12 cellular contexts compared by ENCODE assay signal in the genomic region with DNA sequence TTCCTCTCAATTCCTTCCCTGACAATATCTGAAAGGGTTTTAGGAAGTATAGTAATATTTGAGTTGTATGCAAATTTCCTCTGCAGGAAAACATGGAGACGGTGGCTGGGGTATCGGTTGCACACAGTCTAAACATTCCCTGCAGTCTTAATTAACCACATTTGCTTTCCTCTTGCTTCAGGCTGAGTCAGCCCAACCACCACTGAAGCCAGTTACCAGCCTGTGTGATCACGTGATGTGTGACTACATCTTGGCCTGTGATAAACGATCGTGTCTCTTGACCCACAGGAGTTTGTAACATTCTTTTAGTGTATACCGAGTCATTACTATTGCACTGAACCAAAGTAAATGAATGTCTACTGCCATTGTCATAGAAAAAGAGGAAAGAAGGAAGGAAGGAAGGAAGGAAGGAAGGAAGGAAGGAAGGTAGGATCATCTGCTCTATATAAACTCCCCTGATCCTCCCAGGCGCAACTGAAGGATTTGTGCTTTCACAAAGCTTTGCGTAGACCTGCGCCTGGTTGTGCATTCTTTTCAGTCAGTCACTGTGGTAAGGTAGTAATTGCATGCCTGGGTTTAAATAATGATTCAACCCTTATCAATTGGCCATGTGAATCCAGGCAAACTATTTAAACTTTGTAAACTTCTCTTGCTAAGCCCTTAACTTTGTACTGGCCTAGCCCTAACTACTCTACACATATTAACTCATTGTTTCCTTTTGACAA.
DNase-seq lines count a peak whose midpoint lies in the region; ATAC-seq, FAIRE-seq and TF ChIP-seq lines count a peak whose summit lies in the region.
"Had no signal": no experiment of that assay in that cellular context is flagged by ENCODE, and none has a peak within 500 bp of the region (broad histone marks: within the 10 kb centered on the region; RNA-seq: fewer than 3 reads in every experiment).

No MANE protein-coding gene starts in this region.

- H3K9me3 ChIP-seq in body of pancreas (no peaks in the 10 kb centered on the region), HepG2 (ENCODE audit: low read length) (no peaks in the 10 kb centered on the region)

- no peak for TF ChIP-seq RAD21 in HepG2 (CRISPR knock-in tag; IDR thresholded peaks at IDR 0.05)

- no peaks in the 10 kb centered on the region for H4K20me1 ChIP-seq in HepG2 (ENCODE audit: insufficient read depth, low read length)

- in situ Hi-C loops in HepG2 (cut with HindIII; ENCODE audit: extremely low pct_ligation_motif_present, low pct_unique_long_range_greater_than_20kb): no loop called here

- H3K4me3 ChIP-seq in AG09309 (ENCODE audit: control insufficient read depth, low read depth, low read length) (no peak overlapping the region), body of pancreas (no peak overlapping the region), HepG2 (replicated peaks in 1 of 3; ENCODE audit: insufficient read depth in 1 of 3, low read depth in 2 of 3, low read length in 3 of 3) (no peak overlapping the region)

- H2AFZ ChIP-seq in HepG2 (ENCODE audit: low read length): no peak overlapping the region

- H3K27me3 ChIP-seq in body of pancreas (no peaks in the 10 kb centered on the region), HepG2 (ENCODE audit: control insufficient read depth in 1 of 2, insufficient read depth in 2 of 2, low read length in 2 of 2) (no peaks in the 10 kb centered on the region)

- no peak overlapping the region for H3K4me2 ChIP-seq in HepG2 (ENCODE audit: low read depth, low read length)

- POLR2A ChIA-PET in HepG2 (lab: Yijun Ruan, JAX): no interaction called here

- H3K79me2 ChIP-seq in HepG2 (ENCODE audit: insufficient read depth, low read length): no peaks in the 10 kb centered on the region

- intact Hi-C loops in body of pancreas (cut with DNase I) (no loop called here), HepG2 (cut with micrococcal nuclease; ENCODE audit: unreplicated experiment) (no loop called here)

- H3K4me1 ChIP-seq in body of pancreas (peaks cover 15% of the 10 kb centered on the region), HepG2 (ENCODE audit: insufficient read depth, low read length) (no peaks in the 10 kb centered on the region)

- no peak for FAIRE-seq in HepG2 (lab: Jason Lieb, UNC)

- CTCF ChIA-PET in HepG2 (lab: Yijun Ruan, JAX; ENCODE audit: low intra/inter-chr PET ratio, low total read pairs): no interaction called here

- peak overlapping the region in 2 of 4 donors; percentile 33 to 61 for H3K27ac ChIP-seq in body of pancreas
- H3K27ac ChIP-seq in HepG2 (ENCODE audit: extremely low read length, insufficient read depth, low read length): no peak overlapping the region

- TF ChIP-seq POLR2A in body of pancreas (IDR thresholded peaks at IDR 0.05): no peak
- TF ChIP-seq POLR2A in HepG2 (IDR thresholded peaks at IDR 0.05; ENCODE audit: insufficient read depth in 1 of 2, low read depth in 2 of 2, low read length in 2 of 2): no peak

- 29 to 30% methylated on average over 9 of the region's 9 CpGs for WGBS in body of pancreas, 2 donors
- WGBS in HepG2 (ENCODE audit: low lambda C conversion rate): 35% methylated on average over 9 of the region's 9 CpGs

- DNase-seq in AG09309 (ENCODE audit: low read depth) (peak; percentile 95), M059J (ENCODE audit: low read depth) (peak; percentile 99), body of pancreas (peak; percentile 41 to 73 (median 56)), HepG2 (ENCODE audit: low spot score) (no peak)
- no peak for DNase-seq in T-helper 2 cell treated with Interferon-gamma antibody and Interleukin-4, amounts not matched to agents 5 μg/mL and 100 μg/mL, for 36 hours (ENCODE audit: low spot score)
- DNase-seq in activated naive CD8-positive, alpha-beta T cell treated with anti-CD3 and anti-CD28 coated beads, Interleukin-2, amount 50 U/mL, for 24 hours: no peak
- DNase-seq: activated CD4-positive, alpha-beta T cell treated with anti-CD3 and anti-CD28 coated beads, Interleukin-2, amount 50 U/mL, for 1 hour; DND-41; effector memory CD4-positive, alpha-beta T cell; NCI-H2029 treated with DMSO at 0.1 percent for 48 hours had no signal

- no peaks in the 10 kb centered on the region for H3K4me1 Mint-ChIP-seq in T-helper 2 cell treated with Interferon-gamma antibody and Interleukin-4, amounts not matched to agents 5 μg/mL and 100 μg/mL, for 36 hours (ENCODE audit: low read depth)
- H3K4me1 Mint-ChIP-seq in activated naive CD8-positive, alpha-beta T cell treated with anti-CD3 and anti-CD28 coated beads, Interleukin-2, amount 50 U/mL, for 24 hours: no peaks in the 10 kb centered on the region

- no peaks in the 10 kb centered on the region for H3K27me3 Mint-ChIP-seq in T-helper 2 cell treated with Interferon-gamma antibody and Interleukin-4, amounts not matched to agents 5 μg/mL and 100 μg/mL, for 36 hours (ENCODE audit: low read depth)
- H3K27me3 Mint-ChIP-seq in activated naive CD8-positive, alpha-beta T cell treated with anti-CD3 and anti-CD28 coated beads, Interleukin-2, amount 50 U/mL, for 24 hours: no peaks in the 10 kb centered on the region

- no peak overlapping the region for H3K9ac ChIP-seq in HepG2 (ENCODE audit: insufficient read depth, low read depth, low read length)

- H3K4me3 Mint-ChIP-seq in T-helper 2 cell treated with Interferon-gamma antibody and Interleukin-4, amounts not matched to agents 5 μg/mL and 100 μg/mL, for 36 hours: no peak overlapping the region
- H3K4me3 Mint-ChIP-seq in activated naive CD8-positive, alpha-beta T cell treated with anti-CD3 and anti-CD28 coated beads, Interleukin-2, amount 50 U/mL, for 24 hours: no peak overlapping the region

- H3K27ac Mint-ChIP-seq in T-helper 2 cell treated with Interferon-gamma antibody and Interleukin-4, amounts not matched to agents 5 μg/mL and 100 μg/mL, for 36 hours: no peak overlapping the region
- H3K27ac Mint-ChIP-seq in activated naive CD8-positive, alpha-beta T cell treated with anti-CD3 and anti-CD28 coated beads, Interleukin-2, amount 50 U/mL, for 24 hours: no peak overlapping the region

- no peaks in the 10 kb centered on the region for H3K36me3 Mint-ChIP-seq in T-helper 2 cell treated with Interferon-gamma antibody and Interleukin-4, amounts not matched to agents 5 μg/mL and 100 μg/mL, for 36 hours (ENCODE audit: low read depth)
- H3K36me3 Mint-ChIP-seq in activated naive CD8-positive, alpha-beta T cell treated with anti-CD3 and anti-CD28 coated beads, Interleukin-2, amount 50 U/mL, for 24 hours (ENCODE audit: low read depth): no peaks in the 10 kb centered on the region

- no peak for TF ChIP-seq EP300 in HepG2 (IDR thresholded peaks at IDR 0.05; ENCODE audit: low read depth in 2 of 2, low read length in 2 of 2)
- no peak for TF ChIP-seq EP300 in HepG2 (CRISPR knock-in tag; IDR thresholded peaks at IDR 0.05; ENCODE audit: borderline replicate concordance)

- TF ChIP-seq CTCF in AG09309 (IDR thresholded peaks at IDR 0.05; ENCODE audit: control insufficient read depth, insufficient read depth, low read depth, low read length, missing control alignments): no peak
- TF ChIP-seq CTCF in body of pancreas (IDR thresholded peaks at IDR 0.05): no peak
- TF ChIP-seq CTCF in HepG2 (CRISPR knock-in tag; IDR thresholded peaks at IDR 0.05): no peak

- no peaks in the 10 kb centered on the region for H3K36me3 ChIP-seq in body of pancreas (replicated peaks in 1 of 2; ENCODE audit: insufficient read depth in 1 of 2, low read depth in 2 of 2)
- no peaks in the 10 kb centered on the region for H3K36me3 ChIP-seq in HepG2 (replicated peaks in 1 of 2; ENCODE audit: control insufficient read depth in 1 of 2, insufficient read depth in 2 of 2, low read length in 2 of 2)

- no TSS peak for BruUV-seq in HepG2 (replicated peaks; lab: Mats Ljungman, UMichigan)

- ATAC-seq in body of pancreas (peak; percentile 93), HepG2 (no peak), HG03439 (IDR thresholded peaks at IDR 0.05; ENCODE audit: unreplicated experiment) (no peak), HG03159 (IDR thresholded peaks at IDR 0.05; ENCODE audit: unreplicated experiment) (no peak)
- ATAC-seq in activated naive CD8-positive, alpha-beta T cell treated with anti-CD3 and anti-CD28 coated beads, Interleukin-2, amount 50 U/mL, for 24 hours: no peak

- H3K9me3 Mint-ChIP-seq in T-helper 2 cell treated with Interferon-gamma antibody and Interleukin-4, amounts not matched to agents 5 μg/mL and 100 μg/mL, for 36 hours: peaks cover 20% of the 10 kb centered on the region
- H3K9me3 Mint-ChIP-seq in activated naive CD8-positive, alpha-beta T cell treated with anti-CD3 and anti-CD28 coated beads, Interleukin-2, amount 50 U/mL, for 24 hours: peaks cover 10% of the 10 kb centered on the region

TF ChIP-seq in HepG2, 621 proteins besides CTCF, POLR2A, EP300 and RAD21 (continues in another document):
- TF ChIP-seq ZMYM2 (CRISPR knock-in tag; IDR thresholded peaks at IDR 0.05) (no peak), ESRRA (CRISPR knock-in tag; IDR thresholded peaks at IDR 0.05; ENCODE audit: low read depth) (no peak), RAD51 (IDR thresholded peaks at IDR 0.05; ENCODE audit: borderline replicate concordance) (peak; percentile 89), NAIF1 (CRISPR knock-in tag; IDR thresholded peaks at IDR 0.05; ENCODE audit: borderline replicate concordance) (no peak), PPARG (CRISPR knock-in tag; conservative IDR thresholded peaks at IDR 0.05) (no peak), MTF1 (CRISPR knock-in tag; IDR thresholded peaks at IDR 0.05) (no peak), LCORL (IDR thresholded peaks at IDR 0.05) (no peak), LCORL (CRISPR knock-in tag; IDR thresholded peaks at IDR 0.05) (no peak), ZNF543 (CRISPR knock-in tag; IDR thresholded peaks at IDR 0.05) (no peak)
- TF ChIP-seq, protein P1, sequence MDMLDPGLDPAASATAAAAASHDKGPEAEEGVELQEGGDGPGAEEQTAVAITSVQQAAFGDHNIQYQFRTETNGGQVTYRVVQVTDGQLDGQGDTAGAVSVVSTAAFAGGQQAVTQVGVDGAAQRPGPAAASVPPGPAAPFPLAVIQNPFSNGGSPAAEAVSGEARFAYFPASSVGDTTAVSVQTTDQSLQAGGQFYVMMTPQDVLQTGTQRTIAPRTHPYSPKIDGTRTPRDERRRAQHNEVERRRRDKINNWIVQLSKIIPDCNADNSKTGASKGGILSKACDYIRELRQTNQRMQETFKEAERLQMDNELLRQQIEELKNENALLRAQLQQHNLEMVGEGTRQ (IDR thresholded peaks at IDR 0.05; ENCODE audit: low read depth, low read length): peak; percentile 73
- TF ChIP-seq, protein P1 (CRISPR knock-in tag; IDR thresholded peaks at IDR 0.05; ENCODE audit: borderline replicate concordance): no peak

Comparison
In these comparisons a context has a peak if more than half of its experiments do, and no peak if none do; other contexts are left out.
1. DNase-seq: peak in AG09309 (single experiment), M059J (single experiment) and body of pancreas (4 of 4); none in HepG2 (single experiment), T-helper 2 cell treated with Interferon-gamma antibody and Interleukin-4, amounts not matched to agents 5 μg/mL and 100 μg/mL, for 36 hours (single experiment) and activated naive CD8-positive, alpha-beta T cell treated with anti-CD3 and anti-CD28 coated beads, Interleukin-2, amount 50 U/mL, for 24 hours (single experiment).